In the genomic region with DNA sequence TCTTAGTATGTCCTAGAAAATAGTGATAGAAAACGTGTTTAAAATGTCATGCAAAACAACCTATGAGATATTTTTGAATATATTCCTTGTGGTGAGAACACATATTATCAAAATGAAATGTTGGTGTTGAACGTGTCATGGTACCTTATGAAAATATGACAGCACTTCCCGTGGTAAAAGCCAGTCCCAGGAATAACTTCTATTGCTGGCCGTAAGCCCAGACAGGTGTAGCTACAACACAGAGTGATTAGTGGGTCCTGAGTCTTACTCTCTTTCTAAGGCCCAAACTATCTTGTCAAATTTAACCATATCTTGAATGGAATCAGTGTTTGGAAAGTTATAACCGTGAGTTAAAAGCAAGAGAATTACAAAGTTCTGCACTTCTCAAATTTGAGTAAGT, we compare ENCODE assay signal across 18 cellular contexts. TPM values are rescaled to one million over a fixed set of nuclear protein-coding genes. Genes with fewer than 3 reads are reported as not detected.
"Had no signal": no experiment of that assay in that cellular context is flagged by ENCODE, and none has a peak within 500 bp of the region (broad histone marks: within the 10 kb centered on the region; RNA-seq: fewer than 3 reads in every experiment).

No MANE protein-coding gene starts in this region.

- ATAC-seq: activated CD4-positive, alpha-beta T cell treated with anti-CD3 and anti-CD28 coated beads for 36 hours; activated naive CD4-positive, alpha-beta T cell treated with anti-CD3 and anti-CD28 coated beads, Interleukin-2, amount 50 U/mL, for 72 hours; activated T-cell treated with anti-CD3 and anti-CD28 coated beads, Interleukin-2, amount 50 U/mL, for 72 hours; left lung; natural killer cell had no signal

- H3K4me3 ChIP-seq: left lung, suprapubic skin, transverse colon had no signal

- H3K27ac ChIP-seq: epithelial cell of prostate, left lung, suprapubic skin, transverse colon had no signal

- DNase-seq: activated CD4-positive, alpha-beta T cell treated with anti-CD3 and anti-CD28 coated beads for 36 hours; activated CD4-positive, CD25-positive, alpha-beta regulatory T cell; activated naive CD4-positive, alpha-beta T cell; activated T-cell treated with anti-CD3 and anti-CD28 coated beads for 4 hours; activated T-cell treated with anti-CD3 and anti-CD28 coated beads, Interleukin-2, amount 50 U/mL, for 72 hours; dermis blood vessel endothelial cell; effector CD8-positive, alpha-beta T cell; left lung; midbrain; natural killer cell; stimulated activated CD4-positive, alpha-beta T cell treated with anti-CD3 and anti-CD28 coated beads, Interleukin-15, amount 100 ng/mL, for 24 hours; stimulated activated CD4-positive, alpha-beta T cell treated with anti-CD3 and anti-CD28 coated beads, Interleukin-2, amount 100 ng/mL, for 24 hours; stimulated activated naive CD4-positive, alpha-beta T cell; transverse colon had no signal

- H3K9me3 ChIP-seq: left lung, suprapubic skin, transverse colon had no signal

- H3K27me3 ChIP-seq: left lung, suprapubic skin, transverse colon had no signal

- H3K36me3 ChIP-seq: left lung, suprapubic skin, transverse colon had no signal

RNA-seq across cellular contexts. Expression of gene RARB, which starts 24.1 kb away (rescaled TPM):
- total RNA-seq: activated CD4-positive, alpha-beta T cell treated with anti-CD3 and anti-CD28 coated beads for 36 hours; activated naive CD4-positive, alpha-beta T cell treated with anti-CD3 and anti-CD28 coated beads, Interleukin-2, amount 50 U/mL, for 72 hours; activated T-cell treated with anti-CD3 and anti-CD28 coated beads, Interleukin-2, amount 50 U/mL, for 72 hours; natural killer cell; T-helper 1 cell treated with Interleukin-12 subunit alpha and Interleukin-12 subunit beta and Interleukin-4 antibody, amounts not matched to agents 30 ng/mL and 1 ng/mL, for 36 hours had no signal
